ENCODE assay signal across 19 cellular contexts in genomic region chrX:113959912-113960626, GRCh38.
"Had no signal": no experiment of that assay in that cellular context is flagged by ENCODE, and none has a peak within 500 bp of the region (broad histone marks: within the 10 kb centered on the region; RNA-seq: fewer than 3 reads in every experiment).

No MANE protein-coding gene starts in this region.

- H3K36me3 Mint-ChIP-seq: activated naive CD8-positive, alpha-beta T cell treated with anti-CD3 and anti-CD28 coated beads, Interleukin-2, amount 10 ng/mL, durations not matched to agents 7 days and 5 days; natural killer cell treated with Interleukin-12 subunit alpha and Interleukin-12 subunit beta and Interleukin-15 and Interleukin-18, amount 100 ng/mL, for 72 hours; stimulated activated naive B cell treated with anti-CD40 and anti-IgM and Interleukin-4, amounts not matched to agents 10 μg/mL and 1 μg/mL and 100 μg/mL, for 72 hours had no signal

- H3K27ac Mint-ChIP-seq: activated naive CD8-positive, alpha-beta T cell treated with anti-CD3 and anti-CD28 coated beads, Interleukin-2, amount 10 ng/mL, durations not matched to agents 7 days and 5 days; activated T-helper 1 cell treated with anti-CD3 and anti-CD28 coated beads, Interleukin-12 subunit alpha, Interleukin-12 subunit beta, Interleukin-2, Interleukin-4 antibody, amounts not matched to agents 30 ng/mL and 10 ng/mL and 1 ng/mL, durations not matched to agents 14 hours and 24 hours and 36 hours; dendritic cell treated with granulocyte-macrophage colony-stimulating factor and Interleukin-4, amounts not matched to agents 40 ng/mL and 50 ng/mL, for 4 days; natural killer cell treated with Interleukin-12 subunit alpha and Interleukin-12 subunit beta and Interleukin-15 and Interleukin-18, amount 100 ng/mL, for 72 hours; stimulated activated naive B cell treated with anti-CD40 and anti-IgM and Interleukin-4, amounts not matched to agents 10 μg/mL and 1 μg/mL and 100 μg/mL, for 72 hours had no signal

- H3K9me3 Mint-ChIP-seq: activated naive CD8-positive, alpha-beta T cell treated with anti-CD3 and anti-CD28 coated beads, Interleukin-2, amount 10 ng/mL, durations not matched to agents 7 days and 5 days; dendritic cell treated with granulocyte-macrophage colony-stimulating factor and Interleukin-4, amounts not matched to agents 40 ng/mL and 50 ng/mL, for 4 days; stimulated activated naive B cell treated with anti-CD40 and anti-IgM and Interleukin-4, amounts not matched to agents 10 μg/mL and 1 μg/mL and 100 μg/mL, for 72 hours had no signal

- H3K4me3 Mint-ChIP-seq: activated naive CD8-positive, alpha-beta T cell treated with anti-CD3 and anti-CD28 coated beads, Interleukin-2, amount 10 ng/mL, durations not matched to agents 7 days and 5 days; activated T-helper 1 cell treated with anti-CD3 and anti-CD28 coated beads, Interleukin-12 subunit alpha, Interleukin-12 subunit beta, Interleukin-2, Interleukin-4 antibody, amounts not matched to agents 30 ng/mL and 10 ng/mL and 1 ng/mL, durations not matched to agents 14 hours and 24 hours and 36 hours; dendritic cell treated with granulocyte-macrophage colony-stimulating factor and Interleukin-4, amounts not matched to agents 40 ng/mL and 50 ng/mL, for 4 days; natural killer cell treated with Interleukin-12 subunit alpha and Interleukin-12 subunit beta and Interleukin-15 and Interleukin-18, amount 100 ng/mL, for 72 hours; stimulated activated naive B cell treated with anti-CD40 and anti-IgM and Interleukin-4, amounts not matched to agents 10 μg/mL and 1 μg/mL and 100 μg/mL, for 72 hours had no signal

- H3K27me3 Mint-ChIP-seq: activated naive CD8-positive, alpha-beta T cell treated with anti-CD3 and anti-CD28 coated beads, Interleukin-2, amount 10 ng/mL, durations not matched to agents 7 days and 5 days; dendritic cell treated with granulocyte-macrophage colony-stimulating factor and Interleukin-4, amounts not matched to agents 40 ng/mL and 50 ng/mL, for 4 days; stimulated activated naive B cell treated with anti-CD40 and anti-IgM and Interleukin-4, amounts not matched to agents 10 μg/mL and 1 μg/mL and 100 μg/mL, for 72 hours had no signal

- H3K4me1 ChIP-seq: breast epithelium, gastrocnemius medialis, heart right ventricle, right atrium auricular region, thyroid gland had no signal

- H3K27me3 ChIP-seq: gastrocnemius medialis, right atrium auricular region, thyroid gland had no signal

- H3K27ac ChIP-seq: breast epithelium, gastrocnemius medialis, heart right ventricle, right atrium auricular region, thyroid gland had no signal

- DNase-seq: activated CD4-positive, alpha-beta T cell treated with anti-CD3 and anti-CD28 coated beads, Interleukin-2, amount 50 U/mL, for 1 hour; activated CD4-positive, CD25-positive, alpha-beta regulatory T cell; activated CD8-positive, alpha-beta memory T cell treated with anti-CD3 and anti-CD28 coated beads for 24 hours; activated naive CD4-positive, alpha-beta T cell; activated naive CD8-positive, alpha-beta T cell treated with anti-CD3 and anti-CD28 coated beads, Interleukin-2, amount 10 ng/mL, durations not matched to agents 7 days and 5 days; erythroblast; gastrocnemius medialis; heart right ventricle; kidney glomerular epithelial cell; occipital lobe; stimulated activated CD4-positive, alpha-beta T cell treated with anti-CD3 and anti-CD28 coated beads, Interleukin-15, amount 100 ng/mL, for 24 hours; stimulated activated CD4-positive, alpha-beta T cell treated with anti-CD3 and anti-CD28 coated beads, Interleukin-4, amount 100 ng/mL, for 1 hour; stimulated activated naive B cell treated with anti-CD40 and anti-IgM and Interleukin-4, amounts not matched to agents 10 μg/mL and 1 μg/mL and 100 μg/mL, for 72 hours; thyroid gland had no signal

- H3K9me3 ChIP-seq: breast epithelium, gastrocnemius medialis, heart right ventricle, right atrium auricular region, thyroid gland had no signal

- ATAC-seq: gastrocnemius medialis; heart right ventricle; natural killer cell treated with Interleukin-12 subunit alpha and Interleukin-12 subunit beta and Interleukin-15 and Interleukin-18, amount 100 ng/mL, for 72 hours; stimulated activated naive B cell treated with anti-CD40 and anti-IgM and Interleukin-4, amounts not matched to agents 10 μg/mL and 1 μg/mL and 100 μg/mL, for 72 hours had no signal

- H3K4me3 ChIP-seq: breast epithelium, gastrocnemius medialis, heart right ventricle, right atrium auricular region, thyroid gland had no signal

- H3K36me3 ChIP-seq: breast epithelium, gastrocnemius medialis, heart right ventricle, right atrium auricular region, thyroid gland had no signal

- H3K4me1 Mint-ChIP-seq: activated naive CD8-positive, alpha-beta T cell treated with anti-CD3 and anti-CD28 coated beads, Interleukin-2, amount 10 ng/mL, durations not matched to agents 7 days and 5 days had no signal
